18 cellular contexts compared by ENCODE assay signal in genomic region chr19:55226788-55227187, GRCh38. TPM values are rescaled to one million over a fixed set of nuclear protein-coding genes. Genes with fewer than 3 reads are reported as not detected.
"Had no signal": no experiment of that assay in that cellular context is flagged by ENCODE, and none has a peak within 500 bp of the region (broad histone marks: within the 10 kb centered on the region; RNA-seq: fewer than 3 reads in every experiment).

No MANE protein-coding gene starts in this region.

- H3K9ac ChIP-seq: parathyroid adenoma had no signal

- H3K79me2 ChIP-seq: parathyroid adenoma had no signal

- H3K4me3 ChIP-seq: adrenal gland, thoracic aorta, upper lobe of right lung had no signal

- H3K4me1 ChIP-seq: parathyroid adenoma, upper lobe of right lung had no signal

- ATAC-seq: esophagus mucosa had no signal

- H2AFZ ChIP-seq: parathyroid adenoma had no signal

- H3K27me3 ChIP-seq: adrenal gland, upper lobe of right lung had no signal

- FAIRE-seq: colon, endometrium had no signal

- H3K9me3 Mint-ChIP-seq: activated T-helper 1 cell treated with anti-CD3 and anti-CD28 coated beads, Interleukin-12 subunit alpha, Interleukin-12 subunit beta, Interleukin-2, Interleukin-4 antibody, amounts not matched to agents 30 ng/mL and 10 ng/mL and 1 ng/mL, durations not matched to agents 14 hours and 24 hours and 36 hours; naive B cell; T-helper 2 cell treated with Interferon-gamma antibody and Interleukin-4, amounts not matched to agents 5 μg/mL and 100 μg/mL, for 36 hours had no signal

- H3K4me3 Mint-ChIP-seq: activated T-helper 1 cell treated with anti-CD3 and anti-CD28 coated beads, Interleukin-12 subunit alpha, Interleukin-12 subunit beta, Interleukin-2, Interleukin-4 antibody, amounts not matched to agents 30 ng/mL and 10 ng/mL and 1 ng/mL, durations not matched to agents 14 hours and 24 hours and 36 hours; naive B cell; T-helper 2 cell treated with Interferon-gamma antibody and Interleukin-4, amounts not matched to agents 5 μg/mL and 100 μg/mL, for 36 hours had no signal

- DNase-seq: activated CD4-positive, alpha-beta T cell treated with anti-CD3 and anti-CD28 coated beads, Interleukin-2, amount 50 U/mL, for 1 hour; activated CD4-positive, CD25-positive, alpha-beta regulatory T cell; activated naive CD4-positive, alpha-beta T cell; adrenal gland; islet precursor cell; naive B cell; stimulated activated CD4-positive, alpha-beta T cell treated with anti-CD3 and anti-CD28 coated beads, Interleukin-1b, Interleukin-23, amount 100 ng/mL, for 48 hours; SW 1271; upper lobe of right lung had no signal

- H3K27ac Mint-ChIP-seq: activated T-helper 1 cell treated with anti-CD3 and anti-CD28 coated beads, Interleukin-12 subunit alpha, Interleukin-12 subunit beta, Interleukin-2, Interleukin-4 antibody, amounts not matched to agents 30 ng/mL and 10 ng/mL and 1 ng/mL, durations not matched to agents 14 hours and 24 hours and 36 hours; T-helper 2 cell treated with Interferon-gamma antibody and Interleukin-4, amounts not matched to agents 5 μg/mL and 100 μg/mL, for 36 hours had no signal

- H3K9me3 ChIP-seq: adrenal gland, thoracic aorta, upper lobe of right lung had no signal

- H3K27ac ChIP-seq: parathyroid adenoma, thoracic aorta, upper lobe of right lung had no signal

- H3K27me3 Mint-ChIP-seq: naive B cell had no signal

RNA-seq across cellular contexts. Expression of gene PTPRH, which starts 17.5 kb away (rescaled TPM):
- total RNA-seq: activated CD8-positive, alpha-beta memory T cell treated with anti-CD3 and anti-CD28 coated beads for 36 hours; mononuclear cell; upper lobe of right lung had no signal

RNA-seq across cellular contexts. Expression of gene SYT5, which starts 46.7 kb away (rescaled TPM):
- total RNA-seq: activated CD8-positive, alpha-beta memory T cell treated with anti-CD3 and anti-CD28 coated beads for 36 hours; activated T-helper 1 cell treated with anti-CD3 and anti-CD28 coated beads, Interleukin-12 subunit alpha, Interleukin-12 subunit beta, Interleukin-2, Interleukin-4 antibody, amounts not matched to agents 30 ng/mL and 10 ng/mL and 1 ng/mL, durations not matched to agents 14 hours and 24 hours and 36 hours; esophagus mucosa; thoracic aorta; upper lobe of right lung had no signal
